Comparison of ENCODE assay signal across 24 cellular contexts in the genomic region with DNA sequence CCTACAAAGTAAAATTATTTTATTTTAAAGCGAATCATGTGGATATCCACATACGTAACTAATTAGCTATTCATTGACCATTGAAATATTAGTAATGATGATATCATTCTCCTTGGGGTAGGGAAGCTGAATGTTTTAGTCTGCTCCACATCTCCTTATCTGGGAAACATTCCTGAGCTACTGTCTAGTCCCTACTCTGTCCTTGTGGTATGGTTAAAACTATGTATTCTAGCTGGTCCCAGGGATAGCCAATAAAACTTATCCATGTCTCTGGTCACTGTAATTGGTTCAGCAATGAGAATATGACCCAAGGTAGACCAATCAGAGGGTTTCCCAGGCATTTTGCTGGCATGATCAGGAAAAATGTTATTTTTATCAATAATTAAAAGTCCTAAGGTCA.
DNase-seq lines count a peak whose midpoint lies in the region; ATAC-seq, FAIRE-seq and TF ChIP-seq lines count a peak whose summit lies in the region.
"Had no signal": no experiment of that assay in that cellular context is flagged by ENCODE, and none has a peak within 500 bp of the region (broad histone marks: within the 10 kb centered on the region; RNA-seq: fewer than 3 reads in every experiment).

No MANE protein-coding gene starts in this region.

- no peak for TF ChIP-seq CTCF in AG04449 (IDR thresholded peaks at IDR 0.05; ENCODE audit: insufficient read depth, low read length, missing control alignments)
- TF ChIP-seq CTCF in brain microvascular endothelial cell (IDR thresholded peaks at IDR 0.05; ENCODE audit: low read depth, low read length, missing control alignments), result no peak

- H3K36me3 ChIP-seq in GM23248 (ENCODE audit: low read depth) (no peaks in the 10 kb centered on the region), brain microvascular endothelial cell (replicated peaks) (no peaks in the 10 kb centered on the region)
- H3K36me3 ChIP-seq: BLaER1, SJSA1 had no signal

- no peaks in the 10 kb centered on the region for H3F3A ChIP-seq in GM23248 (ENCODE audit: insufficient read depth)

- no peak overlapping the region for H3K27ac ChIP-seq in GM23248
- H3K27ac ChIP-seq in brain microvascular endothelial cell, result peak overlapping the region; percentile 34
- H3K27ac ChIP-seq: 22Rv1, BLaER1, HL-60, SJSA1 had no signal

- no peak overlapping the region for H3K4me2 ChIP-seq in GM23248 (ENCODE audit: unreplicated experiment)
- H3K4me2 ChIP-seq: BLaER1 had no signal

- no peak for ATAC-seq in HG03378 (IDR thresholded peaks at IDR 0.05; ENCODE audit: unreplicated experiment)
- ATAC-seq in GM21717 (IDR thresholded peaks at IDR 0.05; ENCODE audit: unreplicated experiment), result no peak
- ATAC-seq: Panc1 had no signal

- no peaks in the 10 kb centered on the region for H3K9me2 ChIP-seq in GM23248 (ENCODE audit: insufficient read depth)

- no peak overlapping the region for H3K9ac ChIP-seq in GM23248
- H3K9ac ChIP-seq: BLaER1 had no signal

- H3K9me3 ChIP-seq in GM23248 (ENCODE audit: low read depth), result no peaks in the 10 kb centered on the region
- H3K9me3 ChIP-seq: BLaER1, SJSA1 had no signal

- POLR2A ChIA-PET in AG04449 (lab: Yijun Ruan, JAX), result interaction anchor here (0.6 to 1.4 kb wide), 3 partner anchors 9 to 328 kb away, joined by 3 read pairs; no protein-coding TSS in a partner anchor

- CTCF ChIA-PET in AG04449 (lab: Yijun Ruan, JAX), result interaction anchor here (13.5 kb wide), 1 partner anchor 20 kb away, joined by 142 read pairs; no protein-coding TSS in a partner anchor

- 0 out of 2 replicates have a peak, but pooled peaks cover under 1% of the 10 kb centered on the region for H3K27me3 ChIP-seq in GM23248 (replicated peaks; ENCODE audit: insufficient read depth)
- no peaks in the 10 kb centered on the region for H3K27me3 ChIP-seq in brain microvascular endothelial cell (replicated peaks)
- H3K27me3 ChIP-seq: BLaER1, SJSA1 had no signal

- H4K20me1 ChIP-seq in GM23248 (ENCODE audit: insufficient read depth), result no peaks in the 10 kb centered on the region
- H4K20me1 ChIP-seq: BLaER1 had no signal

- DNase-seq in AG04449 (ENCODE audit: low read depth, low spot score) (peak; percentile 28), GM23248 (peak; percentile 49), brain microvascular endothelial cell (peak; percentile 91), iris pigment epithelial cell (ENCODE audit: low read depth) (peak; percentile 84), Ammon's horn (ENCODE audit: low spot score) (no peak), frontal cortex (ENCODE audit: low spot score in 2 of 2) (no peak)
- DNase-seq: CD4-positive, alpha-beta memory T cell; DMS153; Karpas-422; NCI-H1048; NCI-H1436 treated with DMSO at 0.1 percent for 48 hours; NCI-H2081; NCI-H2171 treated with DMSO at 0.1 percent for 48 hours; NCI-H446 treated with DMSO at 0.1 percent for 48 hours had no signal

- no peak overlapping the region for H2AFZ ChIP-seq in GM23248

- H3K4me1 ChIP-seq in GM23248 (ENCODE audit: insufficient read depth), result peaks cover 21% of the 10 kb centered on the region
- H3K4me1 ChIP-seq: BLaER1 had no signal

- no peak for FAIRE-seq in frontal cortex (lab: Jason Lieb, UNC)
- FAIRE-seq: GM12892, GM18507, HTR-8/SVneo had no signal

- H3K4me3 ChIP-seq in AG04449 (ENCODE audit: low read depth, low read length) (no peak overlapping the region), GM23248 (no peak overlapping the region), brain microvascular endothelial cell (ENCODE audit: low read depth, low read length) (no peak overlapping the region)
- H3K4me3 ChIP-seq: BLaER1, SJSA1 had no signal

- 63 to 70% methylated on average over 2 of the region's 2 CpGs for WGBS in GM23248 (ENCODE audit: low coverage in 1 of 2, low lambda C conversion rate in 2 of 2, missing lambda C conversion rate in 2 of 2), 2 experiments

- H3K79me2 ChIP-seq in GM23248 (ENCODE audit: insufficient read depth), result no peaks in the 10 kb centered on the region

- in situ Hi-C loops in GM23248 (cut with MboI) (no loop called here), brain microvascular endothelial cell (cut with HindIII; ENCODE audit: low pct_ligation_motif_present, low sequenced_read_pairs) (no loop called here)

Comparison
In these comparisons a context has a peak if more than half of its experiments do, and no peak if none do; other contexts are left out.
1. DNase-seq: peak in AG04449 (single experiment), GM23248 (single experiment), brain microvascular endothelial cell (single experiment) and iris pigment epithelial cell (single experiment); none in Ammon's horn (single experiment) and frontal cortex (0 of 2).